Comparison of ENCODE assay signal across 8 cellular contexts in the genomic region with DNA sequence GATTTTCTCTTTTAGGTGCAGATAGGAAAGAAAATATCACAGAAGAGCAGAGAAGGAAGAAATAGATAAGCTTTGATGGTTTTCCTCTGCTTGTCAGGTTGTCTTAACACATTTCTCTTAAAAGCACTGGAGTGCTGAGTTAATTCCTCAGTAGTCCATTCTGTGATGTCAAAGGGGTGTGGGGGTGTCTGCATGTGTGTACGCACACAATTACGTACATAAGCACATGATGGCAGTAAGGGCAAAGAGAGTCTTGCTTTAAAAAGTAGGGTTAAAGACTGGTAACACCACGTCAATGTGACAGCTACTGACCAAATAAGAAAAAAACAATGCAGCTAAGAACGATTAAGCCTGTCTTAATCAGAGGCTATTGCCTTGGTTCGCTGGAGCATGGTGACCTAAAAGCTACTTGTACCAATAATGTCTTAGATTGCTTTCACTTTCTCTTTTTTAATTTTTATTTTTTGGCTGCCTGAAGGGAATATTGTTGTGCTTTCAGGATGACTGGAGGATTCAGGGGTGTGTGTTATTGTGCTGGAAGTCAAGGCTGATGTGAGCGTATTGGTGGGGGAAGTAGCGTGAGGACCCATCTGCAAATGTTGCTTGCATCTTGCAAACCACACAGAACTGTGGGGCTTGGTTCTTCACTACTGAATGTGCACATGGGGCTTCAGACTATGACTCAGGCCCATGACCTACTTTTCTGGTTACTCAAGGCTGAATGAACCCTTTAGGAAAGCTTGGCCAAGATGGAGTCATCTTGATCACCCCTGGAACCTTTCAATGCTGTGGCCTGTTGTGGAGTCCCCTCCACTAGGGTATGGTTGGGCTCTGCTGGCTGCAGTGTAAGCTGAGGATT.
A peak's percentile ranks its signal among the peaks of the same experiment; 100 is the strongest.
DNase-seq lines count a peak whose midpoint lies in the region; ATAC-seq and TF ChIP-seq lines count a peak whose summit lies in the region.
"Had no signal": no experiment of that assay in that cellular context is flagged by ENCODE, and none has a peak within 500 bp of the region (broad histone marks: within the 10 kb centered on the region; RNA-seq: fewer than 3 reads in every experiment).

No MANE protein-coding gene starts in this region.

- no peak overlapping the region for H3K9ac ChIP-seq in neuronal stem cell (ENCODE audit: low read depth, low read length, poor library complexity)

- H3K9me3 ChIP-seq in neuronal stem cell (replicated peaks in 1 of 2; ENCODE audit: control insufficient read depth in 2 of 2, insufficient read depth in 1 of 2, low read depth in 1 of 2, low read length in 2 of 2) = no peaks in the 10 kb centered on the region

- no peak overlapping the region for H3K27ac ChIP-seq in neuronal stem cell (replicated peaks; ENCODE audit: low read length)

- no peak overlapping the region for H3K23ac ChIP-seq in neuronal stem cell (ENCODE audit: low read depth, low read length, poor library complexity)

- WGBS in neuronal stem cell (ENCODE audit: extremely low coverage in 2 of 2, insufficient read length in 2 of 2, insufficient replicate concordance in 1 of 2), 2 donors = no CpG with 5 or more reads among the region's 7 CpGs

- H2BK120ac ChIP-seq in neuronal stem cell (ENCODE audit: low read depth, low read length) = no peak overlapping the region

- peak overlapping the region in 1 of 2 donors; percentile 22 for H3K4me3 Mint-ChIP-seq in stimulated activated naive CD8-positive, alpha-beta T cell treated with anti-CD3 and anti-CD28 coated beads, Interleukin-15, amount 100 ng/mL, for 72 hours

- H3K27me3 Mint-ChIP-seq in stimulated activated naive CD8-positive, alpha-beta T cell treated with anti-CD3 and anti-CD28 coated beads, Interleukin-15, amount 100 ng/mL, for 72 hours = no peaks in the 10 kb centered on the region

- H4K8ac ChIP-seq in neuronal stem cell (ENCODE audit: low read depth, low read length) = no peak overlapping the region

- ATAC-seq in GM18868 (IDR thresholded peaks at IDR 0.05; ENCODE audit: unreplicated experiment) = peak; percentile 72
- ATAC-seq in stimulated activated naive CD8-positive, alpha-beta T cell treated with anti-CD3 and anti-CD28 coated beads, Interleukin-15, amount 100 ng/mL, for 72 hours = peak; percentile 31

- no peak overlapping the region for H2AFZ ChIP-seq in neuronal stem cell (ENCODE audit: low read length)

- H3K4me3 ChIP-seq in fibroblast of pulmonary artery (replicated peaks; ENCODE audit: low read depth, low read length) (no peak overlapping the region), neuronal stem cell (ENCODE audit: low read length in 2 of 2) (no peak overlapping the region)

- no peaks in the 10 kb centered on the region for H3K27me3 ChIP-seq in neuronal stem cell (ENCODE audit: control insufficient read depth in 3 of 3, insufficient read depth in 3 of 3, low read depth in 1 of 3, low read length in 3 of 3)

- no peak overlapping the region for H3K27ac Mint-ChIP-seq in stimulated activated naive CD8-positive, alpha-beta T cell treated with anti-CD3 and anti-CD28 coated beads, Interleukin-15, amount 100 ng/mL, for 72 hours

- no peak overlapping the region for H2BK5ac ChIP-seq in neuronal stem cell (ENCODE audit: low read length)

- no peak overlapping the region for H3K4me2 ChIP-seq in neuronal stem cell (ENCODE audit: insufficient read depth, low read length, poor library complexity, severe bottlenecking)

- no peak overlapping the region for H3K4ac ChIP-seq in neuronal stem cell (ENCODE audit: low read length)

- no peak overlapping the region for H2AK5ac ChIP-seq in neuronal stem cell (ENCODE audit: low read depth, low read length)

- peaks cover 0 to 4% of the 10 kb centered on the region in 2 donors for H3K4me1 ChIP-seq in neuronal stem cell (ENCODE audit: control insufficient read depth in 2 of 2, insufficient read depth in 1 of 2, low read depth in 1 of 2, low read length in 2 of 2)

- TF ChIP-seq CTCF in fibroblast of pulmonary artery (IDR thresholded peaks at IDR 0.05; ENCODE audit: low read length, missing control alignments) = no peak

- no peak overlapping the region for H2BK15ac ChIP-seq in neuronal stem cell (ENCODE audit: low read length)

- H3K79me1 ChIP-seq in neuronal stem cell (ENCODE audit: low read depth, low read length) = no peaks in the 10 kb centered on the region

- DNase-seq in MV-4-11 (lab: John Stamatoyannopoulos, UW) = peak; percentile 45
- peak; percentile 27 for DNase-seq in fibroblast of pulmonary artery (ENCODE audit: low read depth)
- DNase-seq in stimulated activated naive CD8-positive, alpha-beta T cell treated with anti-CD3 and anti-CD28 coated beads, Interleukin-15, amount 100 ng/mL, for 72 hours = no peak
- no peak for DNase-seq in neuronal stem cell (ENCODE audit: low spot score)
- no peak for DNase-seq in NCI-H187 treated with DMSO at 0.1 percent for 48 hours (lab: John Stamatoyannopoulos, UW)
- no peak for DNase-seq in NCI-H1417 treated with DMSO at 0.1 percent for 48 hours (lab: John Stamatoyannopoulos, UW)
- DNase-seq: stimulated activated CD4-positive, alpha-beta T cell treated with anti-CD3 and anti-CD28 coated beads, Interleukin-4, amount 100 ng/mL, for 1 hour had no signal

- no peak overlapping the region for H4K91ac ChIP-seq in neuronal stem cell (ENCODE audit: low read depth, low read length, poor library complexity)

- no peaks in the 10 kb centered on the region for H3K36me3 ChIP-seq in neuronal stem cell (replicated peaks in 1 of 2; ENCODE audit: control insufficient read depth in 2 of 2, insufficient read depth in 2 of 2, low read length in 2 of 2)

- H3K4me1 Mint-ChIP-seq in stimulated activated naive CD8-positive, alpha-beta T cell treated with anti-CD3 and anti-CD28 coated beads, Interleukin-15, amount 100 ng/mL, for 72 hours = peaks cover 7% of the 10 kb centered on the region

- no peak overlapping the region for H3K18ac ChIP-seq in neuronal stem cell (ENCODE audit: low read length)

- no peaks in the 10 kb centered on the region for H3K9me3 Mint-ChIP-seq in stimulated activated naive CD8-positive, alpha-beta T cell treated with anti-CD3 and anti-CD28 coated beads, Interleukin-15, amount 100 ng/mL, for 72 hours

- H2BK12ac ChIP-seq in neuronal stem cell (ENCODE audit: low read length) = no peak overlapping the region

- no peak overlapping the region for H3K14ac ChIP-seq in neuronal stem cell (ENCODE audit: low read length)

Comparison
In these comparisons a context has a peak if more than half of its experiments do, and no peak if none do; other contexts are left out.
1. DNase-seq: peak in MV-4-11 (single experiment) and fibroblast of pulmonary artery (single experiment); none in stimulated activated naive CD8-positive, alpha-beta T cell treated with anti-CD3 and anti-CD28 coated beads, Interleukin-15, amount 100 ng/mL, for 72 hours (0 of 2), neuronal stem cell (single experiment), NCI-H187 treated with DMSO at 0.1 percent for 48 hours (single experiment) and NCI-H1417 treated with DMSO at 0.1 percent for 48 hours (single experiment).